ENCODE assay signal across 8 cellular contexts in genomic region chrX:100994352-100995281, GRCh38. TPM values are rescaled to one million over a fixed set of nuclear protein-coding genes. Genes with fewer than 3 reads are reported as not detected.
DNase-seq lines count a peak whose midpoint lies in the region; ATAC-seq and TF ChIP-seq lines count a peak whose summit lies in the region.

No MANE protein-coding gene starts in this region.

- peak overlapping the region; percentile 54 for H3K9ac ChIP-seq in skeletal muscle satellite cell (ENCODE audit: low read depth, low read length)

- ATAC-seq in GM18870 (IDR thresholded peaks at IDR 0.05; ENCODE audit: unreplicated experiment) (peak; percentile 91), HG03280 (IDR thresholded peaks at IDR 0.05; ENCODE audit: unreplicated experiment) (peak; percentile 88)
- peak; percentile 92 for ATAC-seq in activated T-helper 17 cell treated with anti-CD3 and anti-CD28 coated beads, Interleukin-2, amount 50 U/mL, for 72 hours (replicated peaks)

- H3K9me3 ChIP-seq in skeletal muscle satellite cell (replicated peaks; ENCODE audit: low read length): peaks cover 7% of the 10 kb centered on the region

- H3K4me1 Mint-ChIP-seq in activated T-helper 17 cell treated with anti-CD3 and anti-CD28 coated beads, Interleukin-2, amount 50 U/mL, for 72 hours: peaks cover 13% of the 10 kb centered on the region
- no peaks in the 10 kb centered on the region for H3K4me1 Mint-ChIP-seq in progenitor cell of endocrine pancreas (ENCODE audit: low read depth)

- peak overlapping the region; percentile 63 for H3K27ac Mint-ChIP-seq in activated T-helper 17 cell treated with anti-CD3 and anti-CD28 coated beads, Interleukin-2, amount 50 U/mL, for 72 hours
- H3K27ac Mint-ChIP-seq in progenitor cell of endocrine pancreas: no peak overlapping the region

- H3K27me3 ChIP-seq in skeletal muscle satellite cell (ENCODE audit: control insufficient read depth, insufficient read depth, low read length): no peaks in the 10 kb centered on the region

- H3K4me3 ChIP-seq in skeletal muscle satellite cell (ENCODE audit: low read length): no peak overlapping the region

- no peaks in the 10 kb centered on the region for H3K9me3 Mint-ChIP-seq in activated T-helper 17 cell treated with anti-CD3 and anti-CD28 coated beads, Interleukin-2, amount 50 U/mL, for 72 hours
- H3K9me3 Mint-ChIP-seq in progenitor cell of endocrine pancreas (ENCODE audit: low read depth): peaks cover 10% of the 10 kb centered on the region

- no peaks in the 10 kb centered on the region for H3K36me3 ChIP-seq in skeletal muscle satellite cell (ENCODE audit: insufficient read depth, low read length)

- H3K4me1 ChIP-seq in skeletal muscle satellite cell (ENCODE audit: control insufficient read depth, insufficient read depth, low read length): peaks cover 28% of the 10 kb centered on the region

- H3K4me3 Mint-ChIP-seq in activated T-helper 17 cell treated with anti-CD3 and anti-CD28 coated beads, Interleukin-2, amount 50 U/mL, for 72 hours: peak overlapping the region; percentile 45
- no peak overlapping the region for H3K4me3 Mint-ChIP-seq in progenitor cell of endocrine pancreas (ENCODE audit: low read depth)

- H3K27me3 Mint-ChIP-seq in activated T-helper 17 cell treated with anti-CD3 and anti-CD28 coated beads, Interleukin-2, amount 50 U/mL, for 72 hours: no peaks in the 10 kb centered on the region
- no peaks in the 10 kb centered on the region for H3K27me3 Mint-ChIP-seq in progenitor cell of endocrine pancreas

- peaks cover 5% of the 10 kb centered on the region for H3K36me3 Mint-ChIP-seq in activated T-helper 17 cell treated with anti-CD3 and anti-CD28 coated beads, Interleukin-2, amount 50 U/mL, for 72 hours (ENCODE audit: low read depth)
- H3K36me3 Mint-ChIP-seq in progenitor cell of endocrine pancreas (ENCODE audit: insufficient read depth): peaks cover 3% of the 10 kb centered on the region

- TF ChIP-seq CTCF in progenitor cell of endocrine pancreas (IDR thresholded peaks at IDR 0.05; ENCODE audit: unreplicated experiment): no peak

- DNase-seq in 8988T (peak; percentile 18), NCI-H2029 treated with DMSO at 0.1 percent for 48 hours (lab: John Stamatoyannopoulos, UW) (no peak), DMS 273 treated with DMSO at 0.1 percent for 48 hours (lab: John Stamatoyannopoulos, UW) (no peak), progenitor cell of endocrine pancreas (ENCODE audit: low spot score, unreplicated experiment) (no peak)

- H3K4me2 ChIP-seq in skeletal muscle satellite cell (ENCODE audit: low read length): peak overlapping the region; percentile 14

RNA-seq across cellular contexts. Expression of gene ARL13A, which starts 25.1 kb away (rescaled TPM):
- not detected for total RNA-seq in activated T-helper 17 cell treated with anti-CD3 and anti-CD28 coated beads, Interleukin-2, amount 50 U/mL, for 72 hours
- total RNA-seq in skeletal muscle satellite cell (2012; rRNA removed): not detected in 2 replicates
- not detected in 2 replicates for total RNA-seq in progenitor cell of endocrine pancreas

RNA-seq across cellular contexts. Expression of gene TRMT2B, which starts 57.3 kb away (rescaled TPM):
- 10 to 100 TPM; 25.7 to 29.2 TPM for total RNA-seq in activated T-helper 17 cell treated with anti-CD3 and anti-CD28 coated beads, Interleukin-2, amount 50 U/mL, for 72 hours
- total RNA-seq in skeletal muscle satellite cell (2012; rRNA removed): 8.3 and 9.1 TPM in 2 replicates
- 18.8 and 20.5 TPM in 2 replicates for total RNA-seq in progenitor cell of endocrine pancreas
